In the genomic region with DNA sequence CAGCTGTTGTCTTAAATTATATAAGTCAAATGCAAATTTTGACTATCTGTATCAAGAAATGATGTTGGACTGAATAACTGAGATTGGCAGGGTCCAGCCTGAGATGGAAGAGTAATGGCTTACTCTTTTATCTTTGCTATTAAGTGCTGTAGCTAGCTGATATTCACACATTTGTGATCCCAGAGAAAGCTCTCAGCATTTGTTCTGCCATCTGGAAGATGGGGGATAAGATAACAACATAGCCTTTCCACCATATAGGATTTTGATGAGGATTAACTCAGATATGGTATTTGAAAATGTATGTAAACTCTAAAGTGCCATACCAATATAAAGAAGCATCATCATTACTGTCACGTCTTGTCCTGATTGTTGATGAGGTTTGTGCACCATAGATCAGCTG, we compare ENCODE assay signal across 9 cellular contexts.
"Had no signal": no experiment of that assay in that cellular context is flagged by ENCODE, and none has a peak within 500 bp of the region (broad histone marks: within the 10 kb centered on the region; RNA-seq: fewer than 3 reads in every experiment).

No MANE protein-coding gene starts in this region.

- H3K9me3 ChIP-seq: HAP-1 had no signal

- H2AFZ ChIP-seq: GM23248, GM23338 had no signal

- H3K4me3 ChIP-seq: GM23248, GM23338, HAP-1 had no signal

- ATAC-seq: GM23338, HCT116 had no signal

- H3K27ac ChIP-seq: GM23248 had no signal

- DNase-seq: GM23248, GOT3, H7, H9, HCEC 1CT, HFFc6 had no signal

- H3K36me3 ChIP-seq: HAP-1 had no signal

- H3K4me1 ChIP-seq: HAP-1 had no signal

- H3K4me2 ChIP-seq: GM23338 had no signal

- H3K9ac ChIP-seq: GM23248 had no signal
